Comparison of ENCODE assay signal across 8 cellular contexts in genomic region chr20:62652051-62652893, GRCh38. TPM values are rescaled to one million over a fixed set of nuclear protein-coding genes. Genes with fewer than 3 reads are reported as not detected.
A peak's percentile ranks its signal among the peaks of the same experiment; 100 is the strongest.
DNase-seq lines count a peak whose midpoint lies in the region; ATAC-seq and TF ChIP-seq lines count a peak whose summit lies in the region.

No MANE protein-coding gene starts in this region.

- intact Hi-C loops in body of pancreas (cut with DNase I): no loop called here
- intact Hi-C loops in sigmoid colon (cut with DNase I): loop anchor here (5.0 to 10.0 kb wide), 2 partner anchors 140 to 283 kb away; partner anchors contain the start of gene GID8

- TF ChIP-seq CTCF in AG09319 (IDR thresholded peaks at IDR 0.05; ENCODE audit: low read depth, low read length): no peak; the same call in 1 of the 2 replicates
- TF ChIP-seq CTCF in body of pancreas (IDR thresholded peaks at IDR 0.05): peak in 2 of 7 experiments; percentile 5 to 26
- TF ChIP-seq CTCF in sigmoid colon (IDR thresholded peaks at IDR 0.05): peak in 1 of 4 experiments; percentile 35

- H3K9me3 ChIP-seq in body of pancreas (no peaks in the 10 kb centered on the region), iPS DF 6.9 (ENCODE audit: control insufficient read depth, insufficient read depth, low read length) (no peaks in the 10 kb centered on the region), sigmoid colon (no peaks in the 10 kb centered on the region)

- H3K4me1 ChIP-seq in body of pancreas: peaks cover 32% of the 10 kb centered on the region
- H3K4me1 ChIP-seq in iPS DF 6.9 (ENCODE audit: control insufficient read depth, insufficient read depth, low read length): no peaks in the 10 kb centered on the region
- peaks cover 0 to 30% (median 21%) of the 10 kb centered on the region in 4 donors for H3K4me1 ChIP-seq in sigmoid colon

- WGBS in body of pancreas, 2 donors: 4% methylated on average over 11 to 39 of the region's 43 CpGs
- no CpG with 5 or more reads among the region's 43 CpGs for WGBS in iPS DF 6.9 (ENCODE audit: insufficient coverage, insufficient read length)
- 5 to 17% methylated on average over 43 of the region's 43 CpGs for WGBS in sigmoid colon, 2 donors

- peak in 3 of 4 donors; percentile 74 to 98 (median 94) for TF ChIP-seq EP300 in sigmoid colon (IDR thresholded peaks at IDR 0.05)

- H3K27me3 ChIP-seq in body of pancreas: no peaks in the 10 kb centered on the region
- no peaks in the 10 kb centered on the region for H3K27me3 ChIP-seq in iPS DF 6.9 (ENCODE audit: control insufficient read depth, insufficient read depth, low read length)
- no peaks in the 10 kb centered on the region for H3K27me3 ChIP-seq in sigmoid colon

- ATAC-seq in HG03354 (IDR thresholded peaks at IDR 0.05; ENCODE audit: poor library complexity, severe bottlenecking, unreplicated experiment) (peak; percentile 65), body of pancreas (peak; percentile 91)

- H3K36me3 ChIP-seq in body of pancreas (replicated peaks in 1 of 2; ENCODE audit: insufficient read depth in 1 of 2, low read depth in 2 of 2) (no peaks in the 10 kb centered on the region), iPS DF 6.9 (ENCODE audit: control insufficient read depth, insufficient read depth, low read length) (no peaks in the 10 kb centered on the region; the same call in 1 of the 2 replicates), sigmoid colon (no peaks in the 10 kb centered on the region)

- TF ChIP-seq POLR2A in GM19193 (IDR thresholded peaks at IDR 0.05; ENCODE audit: extremely low read depth, insufficient read depth, insufficient read length) (peak; percentile 63), body of pancreas (IDR thresholded peaks at IDR 0.05) (peak; percentile 52 to 91 (median 87)), sigmoid colon (IDR thresholded peaks at IDR 0.05) (peak; percentile 56 to 65)

- H3K27ac ChIP-seq in body of pancreas (peak overlapping the region; percentile 92 to 99 (median 97)), iPS DF 6.9 (ENCODE audit: low read length) (no peak overlapping the region), sigmoid colon (peak overlapping the region; percentile 88 to 96 (median 92))

- DNase-seq in AG09319 (ENCODE audit: extremely low read depth, low read depth) (peak; percentile 97), T-helper 2 cell (peak in 4 of 5 experiments; percentile 21 to 94 (median 65)), body of pancreas (peak; percentile 88 to 97 (median 92)), iPS DF 6.9 (ENCODE audit: low read depth, low spot score) (no peak), sigmoid colon (peak; percentile 98), NCI-H1417 treated with DMSO at 0.1 percent for 48 hours (lab: John Stamatoyannopoulos, UW) (no peak)

- no peak overlapping the region for H3K4me3 ChIP-seq in body of pancreas
- peak overlapping the region; percentile 7; the same call in 1 of the 2 replicates for H3K4me3 ChIP-seq in iPS DF 6.9 (ENCODE audit: low read length)
- peak overlapping the region; percentile 10 to 35 (median 32) for H3K4me3 ChIP-seq in sigmoid colon

RNA-seq across cellular contexts. Expression of gene SLCO4A1, which starts 10.0 kb away (rescaled TPM):
- total RNA-seq in body of pancreas: 1 to 10 TPM; 2.6 to 6.2 TPM
- 10 to 100 TPM in 1 of 4 donors, 1 to 10 TPM in 3; 5.1 to 13.2 (median 6.6) TPM for total RNA-seq in sigmoid colon
- 10 to 100 TPM in 1 of 3 donors, 1 to 10 TPM in 2; 3.6 to 26.3 (median 4.2) TPM for polyA plus RNA-seq in sigmoid colon

RNA-seq across cellular contexts. Expression of gene NTSR1, which starts 56.4 kb away (rescaled TPM):
- not detected for total RNA-seq in body of pancreas
- total RNA-seq in sigmoid colon: 10 to 100 TPM in 3 of 4 donors, 1 to 10 TPM in 1; 5.4 to 54.0 (median 27.6) TPM
- polyA plus RNA-seq in sigmoid colon: 1 to 10 TPM in 1 of 3 donors, under 1 TPM in 1, not detected in 1; 0.60 to 1.4 TPM

Comparison
In these comparisons a context has a peak if more than half of its experiments do, and no peak if none do; other contexts are left out.
1. DNase-seq: peak in AG09319 (single experiment), T-helper 2 cell (4 of 5), body of pancreas (4 of 4) and sigmoid colon (single experiment); none in iPS DF 6.9 (single experiment) and NCI-H1417 treated with DMSO at 0.1 percent for 48 hours (single experiment).
2. H3K4me3 ChIP-seq: peak in iPS DF 6.9 (single experiment) and sigmoid colon (4 of 4); none in body of pancreas (0 of 2).
3. RNA of gene NTSR1, which starts 56.4 kb away (total RNA-seq): 5.4 to 54.0 TPM in sigmoid colon; not detected in body of pancreas; every median in the first group is over 4 times any median in the second.
4. Peak in every context shown above with its lines, with median percentiles within 50 percentile points of each other: POLR2A ChIP-seq.